24 cellular contexts compared by ENCODE assay signal in genomic region chr3:45216210-45216609, GRCh38. TPM values are rescaled to one million over a fixed set of nuclear protein-coding genes. Genes with fewer than 3 reads are reported as not detected.
DNase-seq lines count a peak whose midpoint lies in the region; ATAC-seq and TF ChIP-seq lines count a peak whose summit lies in the region.
"Had no signal": no experiment of that assay in that cellular context is flagged by ENCODE, and none has a peak within 500 bp of the region (broad histone marks: within the 10 kb centered on the region; RNA-seq: fewer than 3 reads in every experiment).

No MANE protein-coding gene starts in this region.

- TF ChIP-seq POLR2A in IMR-90 (IDR thresholded peaks at IDR 0.05; ENCODE audit: low read depth, low read length) (no peak), uterus (IDR thresholded peaks at IDR 0.05) (no peak)

- no peaks in the 10 kb centered on the region for H3K9me3 ChIP-seq in IMR-90 (ENCODE audit: control insufficient read depth, insufficient read depth, low read length)
- no peaks in the 10 kb centered on the region for H3K9me3 ChIP-seq in uterus
- no peaks in the 10 kb centered on the region for H3K9me3 ChIP-seq in tibial artery
- H3K9me3 ChIP-seq: A549; BE2C; BLaER1 treated with 17β-estradiol and CSF1 and Interleukin-3, amounts not matched to agents 10 nM and 100 nM; HAP-1 had no signal

- no peak overlapping the region for H2AK9ac ChIP-seq in IMR-90 (replicated peaks; ENCODE audit: low read depth, low read length, poor library complexity)

- no peak overlapping the region for H3K4me3 ChIP-seq in IMR-90 (ENCODE audit: insufficient read depth, low read depth, low read length)
- H3K4me3 ChIP-seq in uterus = no peak overlapping the region
- no peak overlapping the region for H3K4me3 ChIP-seq in tibial artery
- H3K4me3 ChIP-seq: A549; BLaER1 treated with 17β-estradiol and CSF1 and Interleukin-3, amounts not matched to agents 10 nM and 100 nM; GM12878; HAP-1 had no signal

- H4K5ac ChIP-seq in IMR-90 (ENCODE audit: low read depth, low read length) = no peak overlapping the region

- TF ChIP-seq CTCF in IMR-90 (conservative IDR thresholded peaks at IDR 0.05; ENCODE audit: low read depth, low read length) (no peak), brain (conservative IDR thresholded peaks at IDR 0.05) (no peak), nephron (IDR thresholded peaks at IDR 0.05; ENCODE audit: unreplicated experiment in 3 of 3) (no peak), uterus (IDR thresholded peaks at IDR 0.05) (no peak), tibial artery (IDR thresholded peaks at IDR 0.05) (no peak)

- H3K4me3 Mint-ChIP-seq in brain (no peak overlapping the region), nephron (no peak overlapping the region)
- H3K4me3 Mint-ChIP-seq: CD14-positive monocyte; CD4-positive, alpha-beta T cell; HFFc6 had no signal

- no peak overlapping the region for H2AFZ ChIP-seq in IMR-90 (replicated peaks; ENCODE audit: low read length, poor library complexity)

- H3K4ac ChIP-seq in IMR-90 (ENCODE audit: low read depth, low read length) = 0 out of 2 replicates have a peak overlapping the region, but pooled peaks have one; percentile 32

- peaks cover 15% of the 10 kb centered on the region for H3K4me1 ChIP-seq in IMR-90 (ENCODE audit: control insufficient read depth, insufficient read depth, low read length)
- peaks cover 0 to 3% of the 10 kb centered on the region in 2 donors for H3K4me1 ChIP-seq in uterus
- no peaks in the 10 kb centered on the region for H3K4me1 ChIP-seq in tibial artery
- H3K4me1 ChIP-seq: BE2C had no signal

- no peak overlapping the region for H3K56ac ChIP-seq in IMR-90 (ENCODE audit: extremely low read depth, insufficient read depth, low read length)

- peaks cover 14% of the 10 kb centered on the region for H3K9me1 ChIP-seq in IMR-90 (ENCODE audit: insufficient read depth, low read length)

- H4K91ac ChIP-seq in IMR-90 (ENCODE audit: insufficient read depth, low read depth, low read length) = no peak overlapping the region

- H2BK15ac ChIP-seq in IMR-90 (ENCODE audit: low read depth, low read length) = peak overlapping the region; percentile 72; the same call in 1 of the 3 replicates

- no TSS peak for BruUV-seq in IMR-90 (replicated peaks; lab: Mats Ljungman, UMichigan)

- peak overlapping the region in 1 of 2 experiments; percentile 54; a peak in 1 of 4 replicates for H4K8ac ChIP-seq in IMR-90 (ENCODE audit: low read depth in 2 of 2, low read length in 2 of 2)

- H3K9ac ChIP-seq in IMR-90 (ENCODE audit: low read depth, low read length) = no peak overlapping the region
- H3K9ac ChIP-seq: BLaER1 treated with 17β-estradiol and CSF1 and Interleukin-3, amounts not matched to agents 10 nM and 100 nM had no signal

- peak overlapping the region; percentile 63 for H2AK5ac ChIP-seq in IMR-90 (ENCODE audit: low read depth, low read length)

- no peak overlapping the region for H3K18ac ChIP-seq in IMR-90 (ENCODE audit: low read depth, low read length)

- H3K36me3 Mint-ChIP-seq in brain (no peaks in the 10 kb centered on the region), nephron (ENCODE audit: low read depth) (no peaks in the 10 kb centered on the region)
- H3K36me3 Mint-ChIP-seq: CD14-positive monocyte; CD8-positive, alpha-beta memory T cell had no signal

- H3K79me1 ChIP-seq in IMR-90 (ENCODE audit: low read depth in 1 of 2, low read length in 2 of 2) = peaks cover 0 to 22% of the 10 kb centered on the region in 2 experiments; a peak in 1 of 4 replicates

- H3K4me2 ChIP-seq in IMR-90 (ENCODE audit: low read depth, low read length) = no peak overlapping the region
- H3K4me2 ChIP-seq: A549 had no signal

- H3K27ac Mint-ChIP-seq in brain = peak overlapping the region in 4 of 5 experiments; percentile 0 to 60 (median 18)
- peak overlapping the region in 2 of 3 experiments; percentile 9 to 19 for H3K27ac Mint-ChIP-seq in nephron
- H3K27ac Mint-ChIP-seq: CD14-positive monocyte; CD4-positive, alpha-beta T cell; CD8-positive, alpha-beta memory T cell; HFFc6 had no signal

- no peak for TF ChIP-seq RAD21 in IMR-90 (IDR thresholded peaks at IDR 0.05; ENCODE audit: low read length)

- dilution Hi-C loops in IMR-90 (cut with HindIII; ENCODE audit: low sequenced_read_pairs, unreplicated experiment) = no loop called here

- in situ Hi-C loops in IMR-90 (cut with MboI; ENCODE audit: low sequenced_read_pairs) = no loop called here

- H3K4me1 Mint-ChIP-seq in brain (peaks cover 22% of the 10 kb centered on the region), nephron (peaks cover 34% of the 10 kb centered on the region)
- H3K4me1 Mint-ChIP-seq: CD8-positive, alpha-beta memory T cell had no signal

- H3K27me3 ChIP-seq in IMR-90 (ENCODE audit: control insufficient read depth, insufficient read depth, low read length) (no peaks in the 10 kb centered on the region), uterus (no peaks in the 10 kb centered on the region), tibial artery (peaks cover 0 to 29% of the 10 kb centered on the region in 2 donors)
- H3K27me3 ChIP-seq: BE2C; BLaER1 treated with 17β-estradiol and CSF1 and Interleukin-3, amounts not matched to agents 10 nM and 100 nM had no signal

- CTCF ChIA-PET in IMR-90 (lab: Yijun Ruan, JAX) = interaction anchor here (1.1 kb wide), 1 partner anchor 177 kb away, joined by 3 read pairs; no protein-coding TSS in a partner anchor

- POLR2A ChIA-PET in IMR-90 (lab: Charles Lee; ENCODE audit: unreplicated experiment) = no interaction called here

- H2BK20ac ChIP-seq in IMR-90 (ENCODE audit: low read depth, low read length) = 0 out of 2 replicates have a peak overlapping the region, but pooled peaks have one; percentile 54

- no peak for DNase-seq in IMR-90
- DNase-seq in uterus = no peak
- no peak for DNase-seq in tibial artery
- DNase-seq in anterior cingulate cortex (lab: John Stamatoyannopoulos, UW) = no peak
- DNase-seq: 8988T; ACHN; AML-193; BE2C; CD4-positive, alpha-beta T cell; CD8-positive, alpha-beta memory T cell; DMS 273 treated with DMSO at 0.1 percent for 48 hours; DMS79; EL; GDM1; GOT3; HFFc6 had no signal

- 0 out of 2 replicates have a peak overlapping the region, but pooled peaks have one; percentile 18 for H3K14ac ChIP-seq in IMR-90 (replicated peaks; ENCODE audit: low read depth, low read length)

- H3K27ac ChIP-seq in IMR-90 (ENCODE audit: insufficient read depth, low read length) = no peak overlapping the region
- peak overlapping the region; percentile 83 to 89 for H3K27ac ChIP-seq in uterus
- no peak overlapping the region for H3K27ac ChIP-seq in tibial artery
- H3K27ac ChIP-seq: A549; BLaER1 treated with 17β-estradiol and CSF1 and Interleukin-3, amounts not matched to agents 10 nM and 100 nM had no signal

- H3K36me3 ChIP-seq in IMR-90 (ENCODE audit: control insufficient read depth, insufficient read depth, low read length) (peaks cover 2% of the 10 kb centered on the region; the same call in 1 of the 2 replicates), uterus (no peaks in the 10 kb centered on the region), tibial artery (no peaks in the 10 kb centered on the region)
- H3K36me3 ChIP-seq: BE2C; BLaER1 treated with 17β-estradiol and CSF1 and Interleukin-3, amounts not matched to agents 10 nM and 100 nM; HAP-1 had no signal

- H3K27me3 Mint-ChIP-seq in brain = peaks cover 3% of the 10 kb centered on the region
- H3K27me3 Mint-ChIP-seq in nephron (ENCODE audit: low read depth) = peaks cover 29% of the 10 kb centered on the region

- ATAC-seq in IMR-90 (ENCODE audit: low read depth) (no peak), HG03196 (IDR thresholded peaks at IDR 0.05; ENCODE audit: unreplicated experiment) (no peak)
- ATAC-seq: A549, GM12878 had no signal

- WGBS in IMR-90 (ENCODE audit: extremely low coverage in 2 of 2, insufficient read length in 1 of 2), 2 experiments = 100% methylated on average over 1 of the region's 8 CpGs; no CpG with 5 or more reads in 1 of the 2 experiments

- H3K9me3 Mint-ChIP-seq in brain = peaks cover 0 to 6% (median 0%) of the 10 kb centered on the region in 5 experiments
- H3K9me3 Mint-ChIP-seq in nephron = no peaks in the 10 kb centered on the region
- H3K9me3 Mint-ChIP-seq: CD14-positive monocyte; CD4-positive, alpha-beta T cell; CD8-positive, alpha-beta memory T cell; HFFc6 had no signal

- H4K20me1 ChIP-seq in IMR-90 (ENCODE audit: insufficient read depth, low read length) = no peaks in the 10 kb centered on the region
- H4K20me1 ChIP-seq: BLaER1 treated with 17β-estradiol and CSF1 and Interleukin-3, amounts not matched to agents 10 nM and 100 nM had no signal

- H2BK120ac ChIP-seq in IMR-90 (ENCODE audit: low read depth, low read length) = peak overlapping the region; percentile 45

- H2BK5ac ChIP-seq in IMR-90 (ENCODE audit: low read depth, low read length, poor library complexity, severe bottlenecking) = no peak overlapping the region

- no peak overlapping the region for H3K23ac ChIP-seq in IMR-90 (ENCODE audit: low read depth, low read length)

- intact Hi-C loops in IMR-90 (cut with micrococcal nuclease) = no loop called here
- intact Hi-C loops in uterus (cut with DNase I; ENCODE audit: low total_unique reads) = loop anchor here (10.0 kb wide), 1 partner anchor 171 kb away; no protein-coding TSS in a partner anchor
- intact Hi-C loops in tibial artery (cut with DNase I; ENCODE audit: low total_unique reads) = no loop called here

TF ChIP-seq in IMR-90, 13 proteins besides CTCF, POLR2A, EP300 and RAD21:
- TF ChIP-seq FOS (IDR thresholded peaks at IDR 0.05; ENCODE audit: low read depth, low read length) (no peak), MXI1 (IDR thresholded peaks at IDR 0.05; ENCODE audit: borderline replicate concordance, low read depth, low read length) (no peak), NFE2L2 (IDR thresholded peaks at IDR 0.05; ENCODE audit: low read depth, low read length) (no peak), ELK1 (IDR thresholded peaks at IDR 0.05; ENCODE audit: borderline replicate concordance, low read depth, low read length) (no peak), CEBPB (IDR thresholded peaks at IDR 0.05; ENCODE audit: low read depth, low read length) (no peak), BHLHE40 (IDR thresholded peaks at IDR 0.05; ENCODE audit: low read depth, low read length) (no peak)
TF ChIP-seq in IMR-90: peak in this region for 0.

RNA-seq across cellular contexts. Expression of gene TMEM158, which starts 9.9 kb away (rescaled TPM):
- total RNA-seq in IMR-90 (2012; rRNA removed) = 1.6 and 3.3 TPM in 2 replicates
- 16.4 and 23.3 TPM in 2 replicates for polyA plus RNA-seq in IMR-90 (2012; rRNA removed)
- 45.4 and 87.2 TPM in 2 replicates for polyA plus RNA-seq in IMR-90 (2012; cell fraction: cytosol; rRNA removed)
- 28.4 and 28.8 TPM in 2 replicates for polyA plus RNA-seq in IMR-90 (2012; cell fraction: nucleus; rRNA removed; ENCODE audit: low replicate concordance)
- polyA plus RNA-seq in brain (ENCODE audit: insufficient read depth, low read depth, low replicate concordance) = 13.0 TPM
- total RNA-seq in uterus = 10 to 100 TPM in 3 of 4 donors, 1 to 10 TPM in 1; 2.6 to 93.1 (median 47.8) TPM
- total RNA-seq: CD4-positive, alpha-beta T cell; GM12878 had no signal
- polyA plus RNA-seq: CD8-positive, alpha-beta memory T cell; GM12878 had no signal

Comparison
In these comparisons a context has a peak if more than half of its experiments do, and no peak if none do; other contexts are left out.
1. H3K27ac ChIP-seq: peak in uterus (2 of 2); none in IMR-90 (single experiment) and tibial artery (0 of 2).